In genomic region chr19:45792482-45793177, GRCh38 we compare ENCODE assay signal across 8 cellular contexts. TPM values are rescaled to one million over a fixed set of nuclear protein-coding genes. Genes with fewer than 3 reads are reported as not detected.
DNase-seq lines count a peak whose midpoint lies in the region; ATAC-seq, FAIRE-seq and TF ChIP-seq lines count a peak whose summit lies in the region.

Gene DMWD (minus strand): TSS chr19:45792845. CDS start chr19:45792756, 89 bp downstream.

- H3K9me3 ChIP-seq in left ventricle myocardium inferior (replicated peaks) (no peaks in the 10 kb centered on the region), prostate gland (no peaks in the 10 kb centered on the region)

- intact Hi-C loops in left ventricle myocardium inferior (cut with micrococcal nuclease): no loop called here
- intact Hi-C loops in prostate gland (cut with DNase I): no loop called here

- peak; percentile 99 for FAIRE-seq in GM12891 (lab: Jason Lieb, UNC)

- no peaks in the 10 kb centered on the region for H3K9me3 Mint-ChIP-seq in T-helper 1 cell treated with Interleukin-12 subunit alpha and Interleukin-12 subunit beta and Interleukin-4 antibody, amounts not matched to agents 30 μg/mL and 1 μg/mL, for 36 hours

- peaks cover 32% of the 10 kb centered on the region for H3K4me1 Mint-ChIP-seq in T-helper 1 cell treated with Interleukin-12 subunit alpha and Interleukin-12 subunit beta and Interleukin-4 antibody, amounts not matched to agents 30 μg/mL and 1 μg/mL, for 36 hours (ENCODE audit: low read depth)

- WGBS in prostate gland: 0% methylated on average over 20 of the region's 83 CpGs
- under 1% methylated on average over 83 of the region's 83 CpGs for WGBS in urinary bladder

- peak; percentile 86 for ATAC-seq in HG02840 (IDR thresholded peaks at IDR 0.05; ENCODE audit: low FRiP score, unreplicated experiment)

- peaks cover 62% of the 10 kb centered on the region for H3K27me3 Mint-ChIP-seq in T-helper 1 cell treated with Interleukin-12 subunit alpha and Interleukin-12 subunit beta and Interleukin-4 antibody, amounts not matched to agents 30 μg/mL and 1 μg/mL, for 36 hours (ENCODE audit: low read depth)

- DNase-seq in GM12891 (ENCODE audit: insufficient read length, low spot score) (peak; percentile 97), NCI-H146 (lab: John Stamatoyannopoulos, UW) (peak; percentile 100), amniotic stem cell (lab: John Stamatoyannopoulos, UW) (peak; percentile 97), left ventricle myocardium inferior (peak; percentile 100), prostate gland (ENCODE audit: low spot score) (peak; percentile 100)

- H3K27me3 ChIP-seq in left ventricle myocardium inferior (ENCODE audit: low read depth) (no peaks in the 10 kb centered on the region), prostate gland (replicated peaks; ENCODE audit: insufficient read depth) (no peaks in the 10 kb centered on the region)

- TF ChIP-seq POLR2A in GM12891 (IDR thresholded peaks at IDR 0.05; ENCODE audit: low read depth, low read length) (peak; percentile 72), prostate gland (IDR thresholded peaks at IDR 0.05) (peak; percentile 49)

- H3K36me3 Mint-ChIP-seq in T-helper 1 cell treated with Interleukin-12 subunit alpha and Interleukin-12 subunit beta and Interleukin-4 antibody, amounts not matched to agents 30 μg/mL and 1 μg/mL, for 36 hours (ENCODE audit: low read depth): peaks cover 21% of the 10 kb centered on the region

- peak within 1 kb of the TSS; percentile 92 for H3K27ac ChIP-seq in left ventricle myocardium inferior (replicated peaks)
- peak within 1 kb of the TSS; percentile 55 to 68 for H3K27ac ChIP-seq in prostate gland
- peak within 1 kb of the TSS; percentile 73 for H3K27ac ChIP-seq in urinary bladder (ENCODE audit: low read depth)

- peak within 1 kb of the TSS; percentile 79 for H3K27ac Mint-ChIP-seq in T-helper 1 cell treated with Interleukin-12 subunit alpha and Interleukin-12 subunit beta and Interleukin-4 antibody, amounts not matched to agents 30 μg/mL and 1 μg/mL, for 36 hours

- peak within 1 kb of the TSS; percentile 86 for H3K4me3 Mint-ChIP-seq in T-helper 1 cell treated with Interleukin-12 subunit alpha and Interleukin-12 subunit beta and Interleukin-4 antibody, amounts not matched to agents 30 μg/mL and 1 μg/mL, for 36 hours

- no peak for TF ChIP-seq CTCF in left ventricle myocardium inferior (IDR thresholded peaks at IDR 0.05; ENCODE audit: borderline replicate concordance)
- no peak for TF ChIP-seq CTCF in prostate gland (IDR thresholded peaks at IDR 0.05)

- H3K4me3 ChIP-seq in left ventricle myocardium inferior: peak within 1 kb of the TSS; percentile 80
- peak within 1 kb of the TSS; percentile 71 to 82 for H3K4me3 ChIP-seq in prostate gland
- peak within 1 kb of the TSS; percentile 98 for H3K4me3 ChIP-seq in urinary bladder (ENCODE audit: low read depth, low read length)

- H3K4me1 ChIP-seq in left ventricle myocardium inferior: peaks cover 46% of the 10 kb centered on the region
- peaks cover 2% of the 10 kb centered on the region for H3K4me1 ChIP-seq in prostate gland (replicated peaks)
- H3K4me1 ChIP-seq in urinary bladder (ENCODE audit: insufficient read depth): no peaks in the 10 kb centered on the region

- peaks cover 32% of the 10 kb centered on the region for H3K36me3 ChIP-seq in left ventricle myocardium inferior
- no peaks in the 10 kb centered on the region for H3K36me3 ChIP-seq in prostate gland
- H3K36me3 ChIP-seq in urinary bladder (ENCODE audit: insufficient read depth): no peaks in the 10 kb centered on the region

TF ChIP-seq in GM12891, 5 proteins besides CTCF, POLR2A, EP300 and RAD21:
- TF ChIP-seq PAX5 (IDR thresholded peaks at IDR 0.05; ENCODE audit: insufficient read depth, low read length, severe bottlenecking) (peak; percentile 4), POLR2AphosphoS5 (IDR thresholded peaks at IDR 0.05; ENCODE audit: low read depth, low read length) (peak; percentile 54; the same call in 1 of the 2 replicates), POU2F2 (IDR thresholded peaks at IDR 0.05; ENCODE audit: low read depth, low read length) (no peak), TAF1 (IDR thresholded peaks at IDR 0.05; ENCODE audit: low read depth, low read length) (peak; percentile 60; the same call in 1 of the 2 replicates)

RNA-seq across cellular contexts. Expression of gene DMWD, which starts in this region (rescaled TPM):
- 25.7 TPM for polyA plus RNA-seq in GM12891 (2012; ENCODE audit: low read depth, missing spikeins)
- total RNA-seq in left ventricle myocardium inferior (69.2 TPM), prostate gland (10 to 100 TPM; 35.5 to 96.7 TPM), urinary bladder (24.7 TPM)
- 43.7 TPM for polyA plus RNA-seq in urinary bladder

Comparison
In these comparisons a context has a peak if more than half of its experiments do, and no peak if none do; other contexts are left out.
1. Peak in every context shown above with its lines: DNase-seq, ATAC-seq, H3K4me3 ChIP-seq and H3K27ac ChIP-seq.